33 cellular contexts compared by ENCODE assay signal in genomic region chr2:15616429-15616828, GRCh38. TPM values are rescaled to one million over a fixed set of nuclear protein-coding genes. Genes with fewer than 3 reads are reported as not detected.
DNase-seq lines count a peak whose midpoint lies in the region; FAIRE-seq and TF ChIP-seq lines count a peak whose summit lies in the region.
"Had no signal": no experiment of that assay in that cellular context is flagged by ENCODE, and none has a peak within 500 bp of the region (broad histone marks: within the 10 kb centered on the region; RNA-seq: fewer than 3 reads in every experiment).

No MANE protein-coding gene starts in this region.

- no peaks in the 10 kb centered on the region for H3K4me1 ChIP-seq in prostate gland (replicated peaks)
- H3K4me1 ChIP-seq: A549; BE2C; BLaER1; BLaER1 treated with 17β-estradiol and CSF1 and Interleukin-3, amounts not matched to agents 10 nM and 100 nM; Caco-2 had no signal

- intact Hi-C loops in prostate gland (cut with DNase I) = no loop called here

- 60% methylated on average over 4 of the region's 4 CpGs for WGBS in prostate gland

- TF ChIP-seq POLR2A in H54 (IDR thresholded peaks at IDR 0.05; ENCODE audit: low read depth, low read length) (no peak), prostate gland (IDR thresholded peaks at IDR 0.05) (no peak)

- no peak for TF ChIP-seq CTCF in LNCaP clone FGC (IDR thresholded peaks at IDR 0.05; ENCODE audit: control insufficient read depth, extremely low read depth, insufficient read depth)
- no peak for TF ChIP-seq CTCF in prostate gland (IDR thresholded peaks at IDR 0.05)

- H3K27me3 ChIP-seq in prostate gland (replicated peaks; ENCODE audit: insufficient read depth) = no peaks in the 10 kb centered on the region
- H3K27me3 ChIP-seq: BE2C; BLaER1; BLaER1 treated with 17β-estradiol and CSF1 and Interleukin-3, amounts not matched to agents 10 nM and 100 nM had no signal

- DNase-seq in GM18507 (ENCODE audit: extremely low spot score, insufficient read length, low read depth) = no peak
- peak; percentile 28 for DNase-seq in LNCaP clone FGC (ENCODE audit: low read depth)
- DNase-seq in SK-N-DZ (ENCODE audit: low spot score) = peak; percentile 91
- DNase-seq in H54 (ENCODE audit: insufficient read length, low spot score) = no peak
- no peak for DNase-seq in prostate gland (ENCODE audit: low spot score)
- no peak for DNase-seq in DMS153 treated with DMSO at 0.1 percent for 48 hours (lab: John Stamatoyannopoulos, UW; ENCODE audit: unreplicated experiment)
- DNase-seq: 8988T; ACHN; AML-193; BE2C; C1 segment of cervical spinal cord; Caco-2; Calu3; CD4-positive, alpha-beta memory T cell; CD4-positive, alpha-beta T cell; CD4-positive, CD25-positive, alpha-beta regulatory T cell; CD8-positive, alpha-beta memory T cell; CD8-positive, alpha-beta T cell; COR-L47; DMS 273 treated with DMSO at 0.1 percent for 48 hours; DMS153; DMS53; DMS79; DMS79 treated with DMSO at 0.1 percent for 48 hours; DND-41; EL had no signal

- no peak overlapping the region for H3K27ac ChIP-seq in prostate gland
- H3K27ac ChIP-seq: 22Rv1; A549; BLaER1; BLaER1 treated with 17β-estradiol and CSF1 and Interleukin-3, amounts not matched to agents 10 nM and 100 nM; C4-2B had no signal

- FAIRE-seq in GM18507 (lab: Jason Lieb, UNC) (peak; percentile 24), H54 (lab: Jason Lieb, UNC) (no peak)
- FAIRE-seq: A204.1, A549, D721Med had no signal

- H3K36me3 ChIP-seq in prostate gland = peaks cover 9 to 11% of the 10 kb centered on the region in 2 donors

- H3K4me3 ChIP-seq in LNCaP clone FGC (ENCODE audit: low read depth, low read length) (no peak overlapping the region), prostate gland (no peak overlapping the region)
- H3K4me3 ChIP-seq: A549; BLaER1; BLaER1 treated with 17β-estradiol and CSF1 and Interleukin-3, amounts not matched to agents 10 nM and 100 nM had no signal

- H3K9me3 ChIP-seq in prostate gland = no peaks in the 10 kb centered on the region
- H3K9me3 ChIP-seq: A549; BE2C; BLaER1; BLaER1 treated with 17β-estradiol and CSF1 and Interleukin-3, amounts not matched to agents 10 nM and 100 nM; Caco-2 had no signal

RNA-seq across cellular contexts. Expression of gene DDX1, which starts 24.8 kb away (rescaled TPM):
- 5,002 and 5,638 TPM in 2 replicates for polyA plus RNA-seq in SK-N-DZ (2014; cell fraction: cytosol; rRNA removed)
- 4,616 and 5,818 TPM in 2 replicates for polyA plus RNA-seq in SK-N-DZ (2014; cell fraction: nucleus; rRNA removed)
- total RNA-seq in prostate gland = 10 to 100 TPM; 39.0 to 50.7 TPM

RNA-seq across cellular contexts. Expression of gene NBAS, which starts 55.3 kb away (rescaled TPM):
- polyA plus RNA-seq in SK-N-DZ (2014; cell fraction: cytosol; rRNA removed) = 171 and 202 TPM in 2 replicates
- polyA plus RNA-seq in SK-N-DZ (2014; cell fraction: nucleus; rRNA removed) = 123 and 132 TPM in 2 replicates
- 10 to 100 TPM; 34.8 to 55.0 TPM for total RNA-seq in prostate gland

Comparison
In these comparisons a context has a peak if more than half of its experiments do, and no peak if none do; other contexts are left out.
1. DNase-seq: peak in LNCaP clone FGC (single experiment) and SK-N-DZ (single experiment); none in GM18507 (single experiment), H54 (single experiment), prostate gland (single experiment) and DMS153 treated with DMSO at 0.1 percent for 48 hours (single experiment).